ENCODE assay signal across 15 cellular contexts in the genomic region with DNA sequence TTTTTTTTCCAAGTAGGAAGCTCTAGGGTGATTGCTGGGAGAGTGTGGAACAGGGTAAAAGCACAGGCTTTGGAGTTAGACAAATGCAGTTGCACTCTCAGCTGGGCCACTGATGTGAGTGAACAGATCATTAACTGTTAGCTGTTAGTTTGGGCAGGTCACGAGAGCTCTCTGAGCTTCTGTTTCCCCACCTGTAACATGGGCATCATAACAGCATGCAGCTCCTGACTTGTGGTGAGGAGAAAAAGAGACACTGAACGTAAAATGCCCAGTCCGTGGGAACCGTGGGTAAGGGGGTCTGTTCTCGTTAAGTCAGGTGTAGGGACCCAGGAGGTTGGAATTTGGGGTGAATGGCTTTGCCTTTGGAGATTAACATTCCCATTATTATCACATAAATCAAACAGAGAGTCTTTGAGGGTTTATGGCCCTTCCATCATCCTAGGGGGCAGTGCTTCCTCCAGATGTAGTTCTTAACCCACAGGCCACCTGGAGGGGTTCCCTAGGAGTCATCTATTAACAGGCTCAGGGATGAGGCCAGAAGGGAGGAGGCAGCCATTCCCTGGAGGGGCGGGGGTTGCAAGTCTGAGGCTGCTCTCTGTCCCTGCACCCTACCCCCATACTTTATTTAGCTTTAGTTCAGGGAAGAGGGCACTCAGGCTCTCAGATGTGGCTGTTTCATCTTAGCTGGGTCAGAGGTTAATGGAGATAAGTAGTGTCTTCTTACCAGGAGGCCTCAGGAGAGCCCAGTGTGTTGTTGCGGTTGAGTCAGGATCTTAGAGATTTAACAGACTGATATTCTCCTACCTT.
DNase-seq lines count a peak whose midpoint lies in the region; ATAC-seq and TF ChIP-seq lines count a peak whose summit lies in the region.
"Had no signal": no experiment of that assay in that cellular context is flagged by ENCODE, and none has a peak within 500 bp of the region (broad histone marks: within the 10 kb centered on the region; RNA-seq: fewer than 3 reads in every experiment).

No MANE protein-coding gene starts in this region.

- H3K27me3 ChIP-seq in H7 (ENCODE audit: control insufficient read depth, insufficient read depth, low read length) (no peaks in the 10 kb centered on the region), mesendoderm (ENCODE audit: insufficient read depth, low read length, poor library complexity) (no peaks in the 10 kb centered on the region), adrenal gland (no peaks in the 10 kb centered on the region)
- H3K27me3 ChIP-seq: BE2C, left lung had no signal

- in situ Hi-C loops in KBM-7 (cut with MboI; ENCODE audit: low pct_unique_long_range_greater_than_20kb, low sequenced_read_pairs): no loop called here

- DNase-seq in H7: peak; percentile 36
- peak; percentile 64 to 77 for DNase-seq in NCI-H187 (lab: John Stamatoyannopoulos, UW)
- peak; percentile 70 for DNase-seq in amniotic epithelial cell (ENCODE audit: low read depth)
- peak; percentile 73 for DNase-seq in mesendoderm
- DNase-seq in KBM-7: no peak
- no peak for DNase-seq in adrenal gland
- DNase-seq in NCI-H2029 treated with DMSO at 0.1 percent for 48 hours (lab: John Stamatoyannopoulos, UW): no peak
- DNase-seq: activated CD4-positive, alpha-beta T cell treated with anti-CD3 and anti-CD28 coated beads for 48 hours; activated T-cell treated with anti-CD3 and anti-CD28 coated beads, Interleukin-2, amount 50 U/mL, for 4 hours; BE2C; left lung; naive thymus-derived CD8-positive, alpha-beta T cell; NCI-H1694 had no signal

- H3K4me3 ChIP-seq in H7 (ENCODE audit: insufficient read depth, low read depth, low read length) (no peak overlapping the region), mesendoderm (ENCODE audit: low read length) (no peak overlapping the region), adrenal gland (no peak overlapping the region)
- H3K4me3 ChIP-seq: left lung had no signal

- no peaks in the 10 kb centered on the region for H3K36me3 ChIP-seq in H7 (replicated peaks; ENCODE audit: control insufficient read depth, insufficient read depth, low read length)
- H3K36me3 ChIP-seq in mesendoderm (ENCODE audit: control insufficient read depth, insufficient read depth, low read length): no peaks in the 10 kb centered on the region
- no peaks in the 10 kb centered on the region for H3K36me3 ChIP-seq in adrenal gland (replicated peaks in 1 of 2)
- H3K36me3 ChIP-seq: BE2C, left lung had no signal

- no peak overlapping the region for H3K9ac ChIP-seq in mesendoderm (ENCODE audit: low read length)

- no peak overlapping the region for H2BK15ac ChIP-seq in mesendoderm (replicated peaks; ENCODE audit: low read depth)

- H3K23ac ChIP-seq in mesendoderm (ENCODE audit: low read length): no peak overlapping the region

- no peak for ATAC-seq in HG03039 (IDR thresholded peaks at IDR 0.05; ENCODE audit: unreplicated experiment)
- ATAC-seq: activated T-cell treated with anti-CD3 and anti-CD28 coated beads, Interleukin-2, amount 50 U/mL, for 4 hours; HepG2; left lung; naive thymus-derived CD8-positive, alpha-beta T cell had no signal

- no peak overlapping the region for H4K5ac ChIP-seq in mesendoderm (ENCODE audit: low read length)

- no peaks in the 10 kb centered on the region for H3K79me2 ChIP-seq in mesendoderm (ENCODE audit: control insufficient read depth, insufficient read depth, low read length)

- H3K4me1 ChIP-seq in mesendoderm (ENCODE audit: control insufficient read depth, low read depth, low read length) (no peaks in the 10 kb centered on the region), adrenal gland (replicated peaks in 1 of 2) (no peaks in the 10 kb centered on the region)
- H3K4me1 ChIP-seq: BE2C, left lung had no signal

- no peak overlapping the region for H2BK120ac ChIP-seq in mesendoderm (ENCODE audit: low read depth, low read length)

- no peak overlapping the region for H2AK5ac ChIP-seq in mesendoderm (ENCODE audit: low read length)

- H3K4ac ChIP-seq in mesendoderm (ENCODE audit: low read depth, low read length): no peak overlapping the region

- intact Hi-C loops in adrenal gland (cut with DNase I): no loop called here

- H3K27ac ChIP-seq in mesendoderm (ENCODE audit: low read depth, low read length) (no peak overlapping the region), adrenal gland (no peak overlapping the region)
- H3K27ac ChIP-seq: left lung had no signal

- H3K18ac ChIP-seq in mesendoderm (ENCODE audit: low read length): no peak overlapping the region

- H3K4me2 ChIP-seq in mesendoderm (ENCODE audit: low read length): no peak overlapping the region

- TF ChIP-seq POLR2A in adrenal gland (IDR thresholded peaks at IDR 0.05): no peak

- H3K56ac ChIP-seq in mesendoderm (ENCODE audit: low read length): no peak overlapping the region

- H2BK5ac ChIP-seq in mesendoderm (ENCODE audit: low read length): no peak overlapping the region

- H3K9me3 ChIP-seq in adrenal gland (replicated peaks in 1 of 3): no peaks in the 10 kb centered on the region
- H3K9me3 ChIP-seq: BE2C, left lung had no signal

- TF ChIP-seq CTCF in adrenal gland (IDR thresholded peaks at IDR 0.05): no peak

- H4K8ac ChIP-seq in mesendoderm (ENCODE audit: low read depth, low read length): no peak overlapping the region

- no peaks in the 10 kb centered on the region for H3K79me1 ChIP-seq in mesendoderm (ENCODE audit: low read length)

- WGBS in mesendoderm (ENCODE audit: extremely low coverage, insufficient coverage, low lambda C conversion rate): no CpG with 5 or more reads among the region's 7 CpGs
- 78 to 85% (median 84%) methylated on average over 6 to 7 of the region's 7 CpGs for WGBS in adrenal gland, 4 donors

Comparison
In these comparisons a context has a peak if more than half of its experiments do, and no peak if none do; other contexts are left out.
1. DNase-seq: peak in H7 (single experiment), NCI-H187 (2 of 2), amniotic epithelial cell (single experiment) and mesendoderm (single experiment); none in KBM-7 (single experiment), adrenal gland (0 of 7) and NCI-H2029 treated with DMSO at 0.1 percent for 48 hours (single experiment).